11 cellular contexts compared by ENCODE assay signal in genomic region chr9:36141761-36142160, GRCh38. TPM values are rescaled to one million over a fixed set of nuclear protein-coding genes. Genes with fewer than 3 reads are reported as not detected.
A peak's percentile ranks its signal among the peaks of the same experiment; 100 is the strongest.
DNase-seq lines count a peak whose midpoint lies in the region; ATAC-seq, FAIRE-seq and TF ChIP-seq lines count a peak whose summit lies in the region.
"Had no signal": no experiment of that assay in that cellular context is flagged by ENCODE, and none has a peak within 500 bp of the region (broad histone marks: within the 10 kb centered on the region; RNA-seq: fewer than 3 reads in every experiment).

No MANE protein-coding gene starts in this region.

- H3K4me3 ChIP-seq in mucosa of rectum (ENCODE audit: low read length in 2 of 2) = no peak overlapping the region
- no peak overlapping the region for H3K4me3 ChIP-seq in stomach
- H3K4me3 ChIP-seq: HAP-1 had no signal

- no peak for TF ChIP-seq EP300 in stomach (IDR thresholded peaks at IDR 0.05)

- H3K27ac Mint-ChIP-seq in activated CD4-positive, alpha-beta T cell treated with anti-CD3 and anti-CD28 coated beads for 36 hours = peak overlapping the region; percentile 72
- H3K27ac Mint-ChIP-seq in activated T-helper 17 cell treated with anti-CD3 and anti-CD28 coated beads, Interleukin-2, amount 50 U/mL, for 72 hours = peak overlapping the region; percentile 91

- H3K27me3 ChIP-seq in mucosa of rectum (ENCODE audit: control insufficient read depth in 2 of 2, insufficient read depth in 2 of 2, low read length in 2 of 2) = peaks cover 0 to 2% of the 10 kb centered on the region in 2 donors
- peaks cover 0 to 4% (median 0%) of the 10 kb centered on the region in 3 donors for H3K27me3 ChIP-seq in stomach

- H3K4me1 ChIP-seq in mucosa of rectum (ENCODE audit: control insufficient read depth in 2 of 2, insufficient read depth in 2 of 2, low read length in 2 of 2) (peaks cover 43 to 55% of the 10 kb centered on the region in 2 donors), stomach (peaks cover 39 to 98% (median 78%) of the 10 kb centered on the region in 4 donors)

- H3K36me3 ChIP-seq in mucosa of rectum (ENCODE audit: control insufficient read depth in 2 of 2, insufficient read depth in 2 of 2, low read length in 2 of 2) (peaks cover 0 to 6% of the 10 kb centered on the region in 2 donors), stomach (peaks cover 0 to 7% (median 0%) of the 10 kb centered on the region in 4 donors)
- H3K36me3 ChIP-seq: HAP-1 had no signal

- no peak for ATAC-seq in activated CD4-positive, alpha-beta T cell treated with anti-CD3 and anti-CD28 coated beads for 36 hours
- no peak for ATAC-seq in activated T-helper 17 cell treated with anti-CD3 and anti-CD28 coated beads, Interleukin-2, amount 50 U/mL, for 72 hours (replicated peaks)
- ATAC-seq in HG02571 (IDR thresholded peaks at IDR 0.05; ENCODE audit: unreplicated experiment) = no peak

- WGBS in stomach, 5 donors = 90 to 96% (median 92%) methylated on average over 7 of the region's 7 CpGs

- POLR2A ChIA-PET in activated CD4-positive, alpha-beta T cell treated with anti-CD3 and anti-CD28 coated beads for 36 hours (lab: Charles Lee) = no interaction called here

- no peak for TF ChIP-seq CTCF in stomach (IDR thresholded peaks at IDR 0.05)

- H3K36me3 Mint-ChIP-seq in activated CD4-positive, alpha-beta T cell treated with anti-CD3 and anti-CD28 coated beads for 36 hours (ENCODE audit: low read depth) = peaks cover 24% of the 10 kb centered on the region
- H3K36me3 Mint-ChIP-seq in activated T-helper 17 cell treated with anti-CD3 and anti-CD28 coated beads, Interleukin-2, amount 50 U/mL, for 72 hours (ENCODE audit: low read depth) = peaks cover 5% of the 10 kb centered on the region

- intact Hi-C loops in activated CD4-positive, alpha-beta T cell treated with anti-CD3 and anti-CD28 coated beads for 36 hours (cut with DNase I, micrococcal nuclease) = no loop called here
- intact Hi-C loops in stomach (cut with DNase I; ENCODE audit: low total_unique reads) = no loop called here

- peak overlapping the region; percentile 80 to 85 for H3K27ac ChIP-seq in mucosa of rectum (ENCODE audit: low read depth in 2 of 2, low read length in 2 of 2)
- peak overlapping the region; percentile 33 to 91 (median 86) for H3K27ac ChIP-seq in stomach

- H3K9me3 ChIP-seq in mucosa of rectum (ENCODE audit: control insufficient read depth in 2 of 2, low read length in 2 of 2) (no peaks in the 10 kb centered on the region), stomach (peaks cover 0 to 5% (median 2%) of the 10 kb centered on the region in 4 donors)
- H3K9me3 ChIP-seq: HAP-1 had no signal

- FAIRE-seq in frontal cortex (lab: Jason Lieb, UNC) = no peak

- TF ChIP-seq POLR2A in stomach (IDR thresholded peaks at IDR 0.05) = no peak

- no peak for DNase-seq in activated CD4-positive, alpha-beta T cell treated with anti-CD3 and anti-CD28 coated beads for 36 hours
- no peak for DNase-seq in activated CD4-positive, alpha-beta T cell treated with anti-CD3 and anti-CD28 coated beads, Interleukin-2, amount 50 U/mL, for 4 hours
- DNase-seq in stomach = no peak
- no peak for DNase-seq in activated gamma-delta T cell treated with Interleukin-2 at 50 U/mL for 16 hours
- DNase-seq in frontal cortex (ENCODE audit: low spot score in 2 of 2) = no peak
- DNase-seq: MM.1S had no signal

- H3K4me3 Mint-ChIP-seq in activated CD4-positive, alpha-beta T cell treated with anti-CD3 and anti-CD28 coated beads for 36 hours = no peak overlapping the region
- H3K4me3 Mint-ChIP-seq in activated T-helper 17 cell treated with anti-CD3 and anti-CD28 coated beads, Interleukin-2, amount 50 U/mL, for 72 hours = peak overlapping the region; percentile 86

- H3K27me3 Mint-ChIP-seq in activated CD4-positive, alpha-beta T cell treated with anti-CD3 and anti-CD28 coated beads for 36 hours = no peaks in the 10 kb centered on the region
- no peaks in the 10 kb centered on the region for H3K27me3 Mint-ChIP-seq in activated T-helper 17 cell treated with anti-CD3 and anti-CD28 coated beads, Interleukin-2, amount 50 U/mL, for 72 hours

- peaks cover 12% of the 10 kb centered on the region for H3K9me3 Mint-ChIP-seq in activated CD4-positive, alpha-beta T cell treated with anti-CD3 and anti-CD28 coated beads for 36 hours (ENCODE audit: low read depth)
- H3K9me3 Mint-ChIP-seq in activated T-helper 17 cell treated with anti-CD3 and anti-CD28 coated beads, Interleukin-2, amount 50 U/mL, for 72 hours = peaks cover 3% of the 10 kb centered on the region

- CTCF ChIA-PET in activated CD4-positive, alpha-beta T cell treated with anti-CD3 and anti-CD28 coated beads for 36 hours (lab: Charles Lee) = interaction anchor here (1.0 to 1.4 kb wide), 3 partner anchors 9 to 25 kb away, joined by 3 to 4 read pairs (median 3); no protein-coding TSS in a partner anchor

- no peak overlapping the region for H3K9ac ChIP-seq in mucosa of rectum (ENCODE audit: low read depth in 1 of 2, low read length in 2 of 2)

- peaks cover 91% of the 10 kb centered on the region for H3K4me1 Mint-ChIP-seq in activated CD4-positive, alpha-beta T cell treated with anti-CD3 and anti-CD28 coated beads for 36 hours
- H3K4me1 Mint-ChIP-seq in activated T-helper 17 cell treated with anti-CD3 and anti-CD28 coated beads, Interleukin-2, amount 50 U/mL, for 72 hours = peaks cover 81% of the 10 kb centered on the region

RNA-seq across cellular contexts. Expression of gene GLIPR2, which starts 5.2 kb away (rescaled TPM):
- total RNA-seq in activated CD4-positive, alpha-beta T cell treated with anti-CD3 and anti-CD28 coated beads for 36 hours = 10 to 100 TPM; 13.7 to 18.4 TPM
- total RNA-seq in activated T-helper 17 cell treated with anti-CD3 and anti-CD28 coated beads, Interleukin-2, amount 50 U/mL, for 72 hours = 10 to 100 TPM; 10.2 to 10.7 TPM
- total RNA-seq in stomach = 10 to 100 TPM in 4 of 5 donors, 1 to 10 TPM in 1; 3.5 to 40.6 (median 33.5) TPM
- 10 to 100 TPM; 22.0 to 37.9 (median 32.1) TPM for polyA plus RNA-seq in stomach
- total RNA-seq in frontal cortex = 8.6 TPM

RNA-seq across cellular contexts. Expression of gene CCIN, which starts 27.4 kb away (rescaled TPM):
- not detected for total RNA-seq in activated CD4-positive, alpha-beta T cell treated with anti-CD3 and anti-CD28 coated beads for 36 hours
- not detected for total RNA-seq in activated T-helper 17 cell treated with anti-CD3 and anti-CD28 coated beads, Interleukin-2, amount 50 U/mL, for 72 hours
- 1 to 10 TPM in 2 of 5 donors, under 1 TPM in 1, not detected in 2; 0.45 to 1.3 (median 1.2) TPM for total RNA-seq in stomach
- under 1 TPM in 2 of 3 donors, not detected in 1; 0.08 to 0.31 TPM for polyA plus RNA-seq in stomach
- not detected for total RNA-seq in frontal cortex
- total RNA-seq: SK-MEL-5 had no signal

RNA-seq across cellular contexts. Expression of gene CLTA, which starts 49.0 kb away (rescaled TPM):
- total RNA-seq in activated CD4-positive, alpha-beta T cell treated with anti-CD3 and anti-CD28 coated beads for 36 hours = 100 to 1,000 TPM; 123 to 133 TPM
- 100 to 1,000 TPM in 1 of 2 donors, 10 to 100 TPM in 1; 69.3 to 166 TPM for total RNA-seq in activated T-helper 17 cell treated with anti-CD3 and anti-CD28 coated beads, Interleukin-2, amount 50 U/mL, for 72 hours
- total RNA-seq in stomach (100 to 1,000 TPM in 3 of 5 donors, 10 to 100 TPM in 2; 25.1 to 890 (median 117) TPM), frontal cortex (152 TPM)
- 100 to 1,000 TPM; 164 to 322 (median 196) TPM for polyA plus RNA-seq in stomach
